1 cellular context compared by ENCODE assay signal in the genomic region with DNA sequence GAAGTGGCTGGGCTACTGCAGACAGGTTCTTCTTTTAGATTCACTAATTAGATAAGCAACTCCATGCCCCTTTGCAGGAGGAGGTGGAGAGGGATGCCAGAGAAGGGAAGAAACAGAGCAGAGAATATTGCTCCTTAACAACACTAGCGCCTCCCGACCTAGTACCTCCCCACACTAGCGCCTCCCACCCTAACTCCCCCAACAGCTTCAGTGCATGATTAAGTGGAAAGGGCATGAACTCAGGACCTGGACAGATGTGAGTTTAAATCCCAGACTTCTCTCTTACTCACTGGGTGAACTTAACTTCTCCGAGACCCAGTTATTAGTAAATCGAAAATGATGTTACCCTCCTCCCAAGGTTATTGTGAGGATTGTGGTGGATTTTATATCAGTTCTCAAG.
TF ChIP-seq lines count a peak whose summit lies in the region.

No MANE protein-coding gene starts in this region.

TF ChIP-seq in H1, 55 proteins besides CTCF, POLR2A, EP300 and RAD21:
- TF ChIP-seq BACH1 (IDR thresholded peaks at IDR 0.05; ENCODE audit: low read length) (no peak), ASH2L (IDR thresholded peaks at IDR 0.05; ENCODE audit: low read length) (no peak), SP2 (IDR thresholded peaks at IDR 0.05; ENCODE audit: low read length) (no peak), HDAC6 (IDR thresholded peaks at IDR 0.05; ENCODE audit: low read depth, low read length) (no peak), SIX5 (IDR thresholded peaks at IDR 0.05; ENCODE audit: low read depth, low read length) (no peak), FOSL1 (IDR thresholded peaks at IDR 0.05; ENCODE audit: insufficient read depth, low read depth, low read length) (no peak), CEBPB (IDR thresholded peaks at IDR 0.05; ENCODE audit: low read depth, low read length) (no peak), SP1 (IDR thresholded peaks at IDR 0.05; ENCODE audit: low read depth, low read length) (no peak), RXRA (IDR thresholded peaks at IDR 0.05; ENCODE audit: insufficient read depth, low read depth, low read length) (no peak), TAF1 (IDR thresholded peaks at IDR 0.05; ENCODE audit: low read depth, low read length) (no peak), GABPA (IDR thresholded peaks at IDR 0.05; ENCODE audit: borderline replicate concordance, insufficient read depth, low read length) (no peak)
- TF ChIP-seq, protein P1, sequence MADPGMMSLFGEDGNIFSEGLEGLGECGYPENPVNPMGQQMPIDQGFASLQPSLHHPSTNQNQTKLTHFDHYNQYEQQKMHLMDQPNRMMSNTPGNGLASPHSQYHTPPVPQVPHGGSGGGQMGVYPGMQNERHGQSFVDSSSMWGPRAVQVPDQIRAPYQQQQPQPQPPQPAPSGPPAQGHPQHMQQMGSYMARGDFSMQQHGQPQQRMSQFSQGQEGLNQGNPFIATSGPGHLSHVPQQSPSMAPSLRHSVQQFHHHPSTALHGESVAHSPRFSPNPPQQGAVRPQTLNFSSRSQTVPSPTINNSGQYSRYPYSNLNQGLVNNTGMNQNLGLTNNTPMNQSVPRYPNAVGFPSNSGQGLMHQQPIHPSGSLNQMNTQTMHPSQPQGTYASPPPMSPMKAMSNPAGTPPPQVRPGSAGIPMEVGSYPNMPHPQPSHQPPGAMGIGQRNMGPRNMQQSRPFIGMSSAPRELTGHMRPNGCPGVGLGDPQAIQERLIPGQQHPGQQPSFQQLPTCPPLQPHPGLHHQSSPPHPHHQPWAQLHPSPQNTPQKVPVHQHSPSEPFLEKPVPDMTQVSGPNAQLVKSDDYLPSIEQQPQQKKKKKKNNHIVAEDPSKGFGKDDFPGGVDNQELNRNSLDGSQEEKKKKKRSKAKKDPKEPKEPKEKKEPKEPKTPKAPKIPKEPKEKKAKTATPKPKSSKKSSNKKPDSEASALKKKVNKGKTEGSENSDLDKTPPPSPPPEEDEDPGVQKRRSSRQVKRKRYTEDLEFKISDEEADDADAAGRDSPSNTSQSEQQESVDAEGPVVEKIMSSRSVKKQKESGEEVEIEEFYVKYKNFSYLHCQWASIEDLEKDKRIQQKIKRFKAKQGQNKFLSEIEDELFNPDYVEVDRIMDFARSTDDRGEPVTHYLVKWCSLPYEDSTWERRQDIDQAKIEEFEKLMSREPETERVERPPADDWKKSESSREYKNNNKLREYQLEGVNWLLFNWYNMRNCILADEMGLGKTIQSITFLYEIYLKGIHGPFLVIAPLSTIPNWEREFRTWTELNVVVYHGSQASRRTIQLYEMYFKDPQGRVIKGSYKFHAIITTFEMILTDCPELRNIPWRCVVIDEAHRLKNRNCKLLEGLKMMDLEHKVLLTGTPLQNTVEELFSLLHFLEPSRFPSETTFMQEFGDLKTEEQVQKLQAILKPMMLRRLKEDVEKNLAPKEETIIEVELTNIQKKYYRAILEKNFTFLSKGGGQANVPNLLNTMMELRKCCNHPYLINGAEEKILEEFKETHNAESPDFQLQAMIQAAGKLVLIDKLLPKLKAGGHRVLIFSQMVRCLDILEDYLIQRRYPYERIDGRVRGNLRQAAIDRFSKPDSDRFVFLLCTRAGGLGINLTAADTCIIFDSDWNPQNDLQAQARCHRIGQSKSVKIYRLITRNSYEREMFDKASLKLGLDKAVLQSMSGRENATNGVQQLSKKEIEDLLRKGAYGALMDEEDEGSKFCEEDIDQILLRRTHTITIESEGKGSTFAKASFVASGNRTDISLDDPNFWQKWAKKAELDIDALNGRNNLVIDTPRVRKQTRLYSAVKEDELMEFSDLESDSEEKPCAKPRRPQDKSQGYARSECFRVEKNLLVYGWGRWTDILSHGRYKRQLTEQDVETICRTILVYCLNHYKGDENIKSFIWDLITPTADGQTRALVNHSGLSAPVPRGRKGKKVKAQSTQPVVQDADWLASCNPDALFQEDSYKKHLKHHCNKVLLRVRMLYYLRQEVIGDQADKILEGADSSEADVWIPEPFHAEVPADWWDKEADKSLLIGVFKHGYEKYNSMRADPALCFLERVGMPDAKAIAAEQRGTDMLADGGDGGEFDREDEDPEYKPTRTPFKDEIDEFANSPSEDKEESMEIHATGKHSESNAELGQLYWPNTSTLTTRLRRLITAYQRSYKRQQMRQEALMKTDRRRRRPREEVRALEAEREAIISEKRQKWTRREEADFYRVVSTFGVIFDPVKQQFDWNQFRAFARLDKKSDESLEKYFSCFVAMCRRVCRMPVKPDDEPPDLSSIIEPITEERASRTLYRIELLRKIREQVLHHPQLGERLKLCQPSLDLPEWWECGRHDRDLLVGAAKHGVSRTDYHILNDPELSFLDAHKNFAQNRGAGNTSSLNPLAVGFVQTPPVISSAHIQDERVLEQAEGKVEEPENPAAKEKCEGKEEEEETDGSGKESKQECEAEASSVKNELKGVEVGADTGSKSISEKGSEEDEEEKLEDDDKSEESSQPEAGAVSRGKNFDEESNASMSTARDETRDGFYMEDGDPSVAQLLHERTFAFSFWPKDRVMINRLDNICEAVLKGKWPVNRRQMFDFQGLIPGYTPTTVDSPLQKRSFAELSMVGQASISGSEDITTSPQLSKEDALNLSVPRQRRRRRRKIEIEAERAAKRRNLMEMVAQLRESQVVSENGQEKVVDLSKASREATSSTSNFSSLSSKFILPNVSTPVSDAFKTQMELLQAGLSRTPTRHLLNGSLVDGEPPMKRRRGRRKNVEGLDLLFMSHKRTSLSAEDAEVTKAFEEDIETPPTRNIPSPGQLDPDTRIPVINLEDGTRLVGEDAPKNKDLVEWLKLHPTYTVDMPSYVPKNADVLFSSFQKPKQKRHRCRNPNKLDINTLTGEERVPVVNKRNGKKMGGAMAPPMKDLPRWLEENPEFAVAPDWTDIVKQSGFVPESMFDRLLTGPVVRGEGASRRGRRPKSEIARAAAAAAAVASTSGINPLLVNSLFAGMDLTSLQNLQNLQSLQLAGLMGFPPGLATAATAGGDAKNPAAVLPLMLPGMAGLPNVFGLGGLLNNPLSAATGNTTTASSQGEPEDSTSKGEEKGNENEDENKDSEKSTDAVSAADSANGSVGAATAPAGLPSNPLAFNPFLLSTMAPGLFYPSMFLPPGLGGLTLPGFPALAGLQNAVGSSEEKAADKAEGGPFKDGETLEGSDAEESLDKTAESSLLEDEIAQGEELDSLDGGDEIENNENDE (IDR thresholded peaks at IDR 0.05; ENCODE audit: insufficient replicate concordance, low read length): no peak
TF ChIP-seq in H1: peak in this region for 0.
